ENCODE assay signal across 27 cellular contexts in genomic region chr2:193279361-193279760, GRCh38.
"Had no signal": no experiment of that assay in that cellular context is flagged by ENCODE, and none has a peak within 500 bp of the region (broad histone marks: within the 10 kb centered on the region; RNA-seq: fewer than 3 reads in every experiment).

No MANE protein-coding gene starts in this region.

- ATAC-seq: stimulated activated effector memory CD8-positive, alpha-beta T cell treated with anti-CD3 and anti-CD28 coated beads, Interleukin-12 subunit alpha, Interleukin-12 subunit beta, amount 100 ng/mL, for 72 hours; stimulated activated memory B cell treated with anti-CD40 and anti-IgM and Interleukin-4, amounts not matched to agents 10 μg/mL and 1 μg/mL and 100 μg/mL, for 72 hours; stimulated activated naive B cell treated with anti-CD40 and anti-IgM and Interleukin-4, amounts not matched to agents 10 μg/mL and 1 μg/mL and 100 μg/mL, for 72 hours; stimulated activated naive CD8-positive, alpha-beta T cell treated with anti-CD3 and anti-CD28 coated beads, Interleukin-15, amount 100 ng/mL, for 72 hours; stimulated activated naive CD8-positive, alpha-beta T cell treated with anti-CD3 and anti-CD28 coated beads, Interleukin-15, Interleukin-2, amounts not matched to agents 100 U/mL and 50 U/mL, for 24 hours; upper lobe of right lung had no signal

- H3K9me3 ChIP-seq: stomach, suprapubic skin, testis, thoracic aorta, thyroid gland, tibial artery, tibial nerve, transverse colon, upper lobe of left lung, upper lobe of right lung, uterus, vagina had no signal

- H3K27ac ChIP-seq: stomach, suprapubic skin, testis, thoracic aorta, thyroid gland, tibial artery, tibial nerve, transverse colon, upper lobe of left lung, upper lobe of right lung, uterus, vagina had no signal

- H3K36me3 ChIP-seq: stomach, suprapubic skin, thoracic aorta, thyroid gland, tibial artery, tibial nerve, transverse colon, upper lobe of left lung, upper lobe of right lung, uterus, vagina had no signal

- H3K27me3 ChIP-seq: stomach, suprapubic skin, testis, thyroid gland, tibial artery, tibial nerve, transverse colon, upper lobe of left lung, upper lobe of right lung, uterus, vagina had no signal

- H3K4me3 ChIP-seq: stomach, suprapubic skin, testis, thoracic aorta, thyroid gland, tibial artery, tibial nerve, transverse colon, upper lobe of left lung, upper lobe of right lung, uterus, vagina had no signal

- DNase-seq: stimulated activated CD4-positive, alpha-beta T cell treated with anti-CD3 and anti-CD28 coated beads, Interleukin-2, amount 100 ng/mL, for 48 hours; stimulated activated CD4-positive, alpha-beta T cell treated with anti-CD3 and anti-CD28 coated beads, Interleukin-4, amount 100 ng/mL, for 1 hour; stimulated activated CD4-positive, alpha-beta T cell treated with anti-CD3 and anti-CD28 coated beads, Interleukin-4, amount 100 ng/mL, for 24 hours; stimulated activated CD4-positive, alpha-beta T cell treated with anti-CD3 and anti-CD28 coated beads, Interleukin-4, amount 100 ng/mL, for 4 hours; stimulated activated CD8-positive, alpha-beta memory T cell treated with anti-CD3 and anti-CD28 coated beads, Interleukin-4, amount 100 ng/mL, for 48 hours; stimulated activated naive B cell treated with anti-CD40 and anti-IgM and Interleukin-4, amounts not matched to agents 10 μg/mL and 1 μg/mL and 100 μg/mL, for 72 hours; stimulated activated naive CD4-positive, alpha-beta T cell; stimulated activated naive CD4-positive, alpha-beta T cell treated with Interleukin-2 at 50 U/mL for 16 hours; stimulated activated naive CD8-positive, alpha-beta T cell treated with anti-CD3 and anti-CD28 coated beads, Interleukin-15, amount 100 ng/mL, for 72 hours; stimulated activated naive CD8-positive, alpha-beta T cell treated with anti-CD3 and anti-CD28 coated beads, Interleukin-15, Interleukin-2, amounts not matched to agents 100 U/mL and 50 U/mL, for 24 hours; stomach; substantia nigra; testis; thyroid gland; tibial artery; transverse colon; trophoblast cell; upper lobe of left lung; upper lobe of right lung; uterus had no signal

- FAIRE-seq: urothelium cell line had no signal

- H3K4me1 ChIP-seq: stomach, suprapubic skin, testis, thyroid gland, tibial artery, tibial nerve, transverse colon, upper lobe of left lung, upper lobe of right lung, uterus, vagina had no signal
